8 cellular contexts compared by ENCODE assay signal in genomic region chr4:102344520-102344954, GRCh38. TPM values are rescaled to one million over a fixed set of nuclear protein-coding genes. Genes with fewer than 3 reads are reported as not detected.
DNase-seq lines count a peak whose midpoint lies in the region; ATAC-seq and TF ChIP-seq lines count a peak whose summit lies in the region.

No MANE protein-coding gene starts in this region.

- peak overlapping the region; percentile 87 for H3K4me3 Mint-ChIP-seq in CD4-positive, alpha-beta T cell
- H3K4me3 Mint-ChIP-seq in activated naive CD8-positive, alpha-beta T cell = peak overlapping the region; percentile 92

- no peaks in the 10 kb centered on the region for H3K36me3 ChIP-seq in heart right ventricle
- H3K36me3 ChIP-seq in aorta (ENCODE audit: control insufficient read depth in 1 of 2, insufficient read depth in 2 of 2, low read length in 1 of 2) = no peaks in the 10 kb centered on the region

- peak overlapping the region; percentile 25 to 80 (median 62) for H3K4me3 ChIP-seq in heart right ventricle
- H3K4me3 ChIP-seq in aorta (ENCODE audit: low read length in 2 of 2) = peak overlapping the region; percentile 68 to 88

- H3K27me3 Mint-ChIP-seq in CD4-positive, alpha-beta T cell = no peaks in the 10 kb centered on the region
- H3K27me3 Mint-ChIP-seq in activated naive CD8-positive, alpha-beta T cell = no peaks in the 10 kb centered on the region

- no peaks in the 10 kb centered on the region for H3K9me3 ChIP-seq in CD4-positive, alpha-beta T cell (ENCODE audit: control insufficient read depth, low read length)
- H3K9me3 ChIP-seq in heart right ventricle (no peaks in the 10 kb centered on the region), aorta (ENCODE audit: control insufficient read depth, low read length) (no peaks in the 10 kb centered on the region)

- H3K4me1 ChIP-seq in heart right ventricle (peaks cover 0 to 50% (median 10%) of the 10 kb centered on the region in 9 donors), aorta (ENCODE audit: control insufficient read depth in 1 of 2, insufficient read depth in 2 of 2, low read length in 2 of 2) (no peaks in the 10 kb centered on the region)

- peak overlapping the region; percentile 88 for H3K27ac Mint-ChIP-seq in CD4-positive, alpha-beta T cell
- H3K27ac Mint-ChIP-seq in activated naive CD8-positive, alpha-beta T cell = peak overlapping the region; percentile 97

- peak; percentile 49 for ATAC-seq in CD4-positive, alpha-beta T cell (ENCODE audit: poor library complexity)
- peak; percentile 40 for ATAC-seq in GM19328 (IDR thresholded peaks at IDR 0.05; ENCODE audit: unreplicated experiment)
- ATAC-seq in HG03442 (IDR thresholded peaks at IDR 0.05; ENCODE audit: unreplicated experiment) = peak; percentile 43
- peak; percentile 79 to 87 (median 84) for ATAC-seq in heart right ventricle
- peak; percentile 89 for ATAC-seq in aorta (ENCODE audit: low FRiP score)

- in situ Hi-C loops in SK-MEL-5 (cut with HindIII; ENCODE audit: low pct_unique_long_range_greater_than_20kb, low sequenced_read_pairs) = no loop called here

- POLR2A ChIA-PET in CD4-positive, alpha-beta T cell (lab: Charles Lee) = interaction anchor here (0.9 to 2.7 kb wide), 14 partner anchors 11 to 733 kb away, joined by 4 to 37 read pairs (median 5); partner anchors contain the start of genes CISD2, MANBA, SLC9B1 and UBE2D3

- no peaks in the 10 kb centered on the region for H3K9me3 Mint-ChIP-seq in CD4-positive, alpha-beta T cell
- no peaks in the 10 kb centered on the region for H3K9me3 Mint-ChIP-seq in activated naive CD8-positive, alpha-beta T cell (ENCODE audit: low read depth)

- peaks cover 15% of the 10 kb centered on the region for H3K36me3 Mint-ChIP-seq in CD4-positive, alpha-beta T cell (ENCODE audit: low read depth)
- peaks cover 6% of the 10 kb centered on the region for H3K36me3 Mint-ChIP-seq in activated naive CD8-positive, alpha-beta T cell

- TF ChIP-seq CTCF in CD4-positive, alpha-beta T cell (IDR thresholded peaks at IDR 0.05) = no peak
- TF ChIP-seq CTCF in heart right ventricle (IDR thresholded peaks at IDR 0.05) = no peak

- intact Hi-C loops in CD4-positive, alpha-beta T cell (cut with DNase I, micrococcal nuclease) = loop anchor here (2.0 to 10.0 kb wide), 5 partner anchors 480 to 1000 kb away; partner anchors contain the start of genes PPP3CA (in 2 of the 2), SLC9B1 (in 1 of the 2) and UBE2D3 (in 1 of the 2)
- intact Hi-C loops in heart right ventricle (cut with DNase I) (loop anchor here in 1 of 10 donors (10.0 kb wide), 1 partner anchor 80 kb away; no protein-coding TSS in a partner anchor), aorta (cut with DNase I) (loop anchor here in 1 of 2 donors (10.0 kb wide), 2 partner anchors 670 to 750 kb away; partner anchors contain the start of genes BDH2 and SLC9B1)

- DNase-seq in CD4-positive, alpha-beta T cell = peak in 9 of 10 experiments; percentile 41 to 70 (median 55)
- DNase-seq in SK-MEL-5 (ENCODE audit: low read depth, low spot score) = peak; percentile 26
- DNase-seq in heart right ventricle = peak; percentile 29 to 58
- peak; percentile 47 for DNase-seq in putamen (ENCODE audit: low spot score)
- DNase-seq in aorta = peak; percentile 78 to 90

- 0% methylated on average over 43 to 48 of the region's 48 CpGs for WGBS in heart right ventricle, 2 donors
- WGBS in aorta, 2 donors = 0 to 1% methylated on average over 39 to 48 of the region's 48 CpGs

- H3K27ac ChIP-seq in CD4-positive, alpha-beta T cell (ENCODE audit: low read depth, low read length) = peak overlapping the region; percentile 88
- H3K27ac ChIP-seq in heart right ventricle = peak overlapping the region in 9 of 10 donors; percentile 3 to 94 (median 56)
- no peak overlapping the region for H3K27ac ChIP-seq in aorta (ENCODE audit: low read depth in 1 of 2, low read length in 2 of 2)

- peaks cover 53% of the 10 kb centered on the region for H3K4me1 Mint-ChIP-seq in CD4-positive, alpha-beta T cell (ENCODE audit: low read depth)
- peaks cover 53% of the 10 kb centered on the region for H3K4me1 Mint-ChIP-seq in activated naive CD8-positive, alpha-beta T cell (ENCODE audit: low read depth)

- CTCF ChIA-PET in CD4-positive, alpha-beta T cell (lab: Charles Lee) = interaction anchor here (0.7 to 1.2 kb wide), 5 partner anchors 15 to 524 kb away, joined by 3 to 5 read pairs (median 3); partner anchors contain the start of genes CISD2, MANBA and UBE2D3

- H3K27me3 ChIP-seq in CD4-positive, alpha-beta T cell (ENCODE audit: control insufficient read depth, insufficient read depth, low read length) = no peaks in the 10 kb centered on the region
- H3K27me3 ChIP-seq in heart right ventricle = peaks cover 0 to 11% (median 0%) of the 10 kb centered on the region in 7 donors
- no peaks in the 10 kb centered on the region for H3K27me3 ChIP-seq in aorta (ENCODE audit: control insufficient read depth in 1 of 2, insufficient read depth in 2 of 2, low read length in 1 of 2)

RNA-seq across cellular contexts. Expression of gene SLC39A8, which starts 0.7 kb away (rescaled TPM):
- 10 to 100 TPM; 17.9 to 18.0 TPM for total RNA-seq in CD4-positive, alpha-beta T cell
- total RNA-seq in SK-MEL-5 (2014; rRNA removed; shearing (Covaris generic)) = 18.2 and 20.5 TPM in 2 replicates
- 12.6 and 18.4 TPM in 2 replicates for polyA plus RNA-seq in SK-MEL-5 (2015; cell fraction: cytosol; rRNA removed)
- polyA plus RNA-seq in SK-MEL-5 (2015; cell fraction: nucleus; rRNA removed) = 6.6 and 6.9 TPM in 2 replicates
- total RNA-seq in heart right ventricle = 10 to 100 TPM in 1 of 10 donors, 1 to 10 TPM in 8, under 1 TPM in 1; 1.00 to 11.0 (median 3.0) TPM
- 1 to 10 TPM; 1.1 to 2.2 TPM for polyA plus RNA-seq in heart right ventricle
- total RNA-seq in aorta = 10 to 100 TPM; 16.5 to 31.3 TPM
- 1 to 10 TPM; 1.2 to 2.6 TPM for polyA plus RNA-seq in aorta

Comparison
In these comparisons a context has a peak if more than half of its experiments do, and no peak if none do; other contexts are left out.
1. DNase-seq: peak in every context shown above with its lines; median percentile 84 in aorta; 55 in CD4-positive, alpha-beta T cell; 47 in putamen; 44 in heart right ventricle; 26 in SK-MEL-5.
2. H3K27ac ChIP-seq: peak in CD4-positive, alpha-beta T cell (single experiment) and heart right ventricle (9 of 10); none in aorta (0 of 2).
3. Peak in every context shown above with its lines, with median percentiles within 50 percentile points of each other: ATAC-seq.